Comparison of ENCODE assay signal across 20 cellular contexts in the genomic region with DNA sequence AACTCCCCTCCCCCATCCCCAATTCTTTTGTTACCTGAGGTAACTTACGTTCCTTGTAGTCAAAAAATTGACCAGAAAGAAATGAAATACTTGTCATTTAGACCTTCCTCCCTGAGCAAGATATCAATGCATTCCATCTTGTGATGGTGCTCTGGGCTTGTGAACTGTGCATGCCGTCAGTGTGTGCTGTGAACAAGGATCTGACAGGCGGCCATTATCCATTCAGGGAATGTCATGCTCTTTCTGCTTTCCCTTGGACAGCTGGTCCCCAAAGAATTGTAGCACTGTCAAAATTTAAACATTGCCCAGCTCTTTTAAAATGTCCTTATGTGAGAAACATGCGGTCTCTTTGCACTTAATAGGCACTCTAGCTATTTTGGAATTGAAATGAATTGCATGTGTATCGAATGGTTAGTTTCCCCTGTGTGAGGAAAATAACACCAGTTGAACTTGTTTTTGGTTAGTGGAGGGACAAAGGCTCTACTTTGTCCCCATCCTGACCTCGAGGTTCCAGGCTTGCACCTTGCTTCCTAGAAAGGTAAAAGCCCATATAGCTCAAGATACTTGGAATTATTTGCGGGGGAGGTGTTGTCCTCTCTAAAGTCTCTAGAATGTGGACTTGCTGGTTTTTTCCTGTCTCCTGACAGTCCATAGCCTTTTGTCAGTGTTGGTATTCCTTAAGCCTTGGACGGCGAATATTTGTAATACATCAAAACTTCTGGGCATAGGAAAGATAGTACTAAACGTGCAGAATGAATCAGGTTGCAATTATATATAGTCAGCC.
DNase-seq lines count a peak whose midpoint lies in the region; ATAC-seq and TF ChIP-seq lines count a peak whose summit lies in the region.
"Had no signal": no experiment of that assay in that cellular context is flagged by ENCODE, and none has a peak within 500 bp of the region (broad histone marks: within the 10 kb centered on the region; RNA-seq: fewer than 3 reads in every experiment).

No MANE protein-coding gene starts in this region.

- no peak overlapping the region for H3K9ac ChIP-seq in trophoblast cell (ENCODE audit: low read length)
- H3K9ac ChIP-seq: BLaER1 treated with 17β-estradiol and CSF1 and Interleukin-3, amounts not matched to agents 10 nM and 100 nM had no signal

- no CpG with 5 or more reads among the region's 10 CpGs for WGBS in trophoblast cell (ENCODE audit: extremely low coverage, insufficient coverage, insufficient read length)

- H3K23ac ChIP-seq in trophoblast cell (ENCODE audit: low read length) = no peak overlapping the region

- H3K9me3 Mint-ChIP-seq in mesothelial cell of epicardium = peaks cover 10% of the 10 kb centered on the region

- no peak overlapping the region for H2AK5ac ChIP-seq in trophoblast cell (ENCODE audit: low read length)

- peak overlapping the region; percentile 15 for H3K4me3 Mint-ChIP-seq in mesothelial cell of epicardium
- H3K4me3 Mint-ChIP-seq: CD8-positive, alpha-beta memory T cell had no signal

- ATAC-seq in GM21390 (IDR thresholded peaks at IDR 0.05; ENCODE audit: unreplicated experiment) = no peak
- ATAC-seq: Panc1 had no signal

- H4K91ac ChIP-seq in trophoblast cell (ENCODE audit: low read depth, low read length) = no peak overlapping the region

- peak overlapping the region; percentile 35 for H3K4me2 ChIP-seq in trophoblast cell (ENCODE audit: low read length)
- H3K4me2 ChIP-seq: BLaER1 treated with 17β-estradiol and CSF1 and Interleukin-3, amounts not matched to agents 10 nM and 100 nM had no signal

- no peak overlapping the region for H3K4me3 ChIP-seq in trophoblast cell (ENCODE audit: low read depth, low read length)
- H3K4me3 ChIP-seq: BLaER1 treated with 17β-estradiol and CSF1 and Interleukin-3, amounts not matched to agents 10 nM and 100 nM; HAP-1; SJSA1 had no signal

- H3K4me1 Mint-ChIP-seq in mesothelial cell of epicardium = peaks cover 24% of the 10 kb centered on the region
- H3K4me1 Mint-ChIP-seq: CD8-positive, alpha-beta memory T cell had no signal

- H3K36me3 Mint-ChIP-seq in mesothelial cell of epicardium = peaks cover 6% of the 10 kb centered on the region

- no peak overlapping the region for H3K18ac ChIP-seq in trophoblast cell (ENCODE audit: low read length)

- no peak overlapping the region for H2AFZ ChIP-seq in trophoblast cell (ENCODE audit: insufficient read depth, low read length, poor library complexity)

- peaks cover 2% of the 10 kb centered on the region for H3K9me3 ChIP-seq in trophoblast cell (ENCODE audit: insufficient read depth, low read depth, low read length)
- H3K9me3 ChIP-seq: HAP-1, SJSA1 had no signal

- no peak overlapping the region for H3K14ac ChIP-seq in trophoblast cell (ENCODE audit: low read length)

- H3K27ac Mint-ChIP-seq in mesothelial cell of epicardium = peak overlapping the region; percentile 80
- H3K27ac Mint-ChIP-seq: CD8-positive, alpha-beta memory T cell had no signal

- H2BK5ac ChIP-seq in trophoblast cell (ENCODE audit: low read depth, low read length, poor library complexity) = no peak overlapping the region

- no peaks in the 10 kb centered on the region for H3K27me3 Mint-ChIP-seq in mesothelial cell of epicardium (ENCODE audit: low read depth)

- no peak for TF ChIP-seq CTCF in mesothelial cell of epicardium (IDR thresholded peaks at IDR 0.05; ENCODE audit: unreplicated experiment)

- H3K4ac ChIP-seq in trophoblast cell (ENCODE audit: low read depth, low read length) = no peak overlapping the region

- no peak overlapping the region for H4K12ac ChIP-seq in trophoblast cell (ENCODE audit: low read depth, low read length)

- H3K36me3 ChIP-seq in trophoblast cell (ENCODE audit: control insufficient read depth in 1 of 2, insufficient read depth in 2 of 2, low read length in 2 of 2) = no peaks in the 10 kb centered on the region
- H3K36me3 ChIP-seq: BLaER1 treated with 17β-estradiol and CSF1 and Interleukin-3, amounts not matched to agents 10 nM and 100 nM; HAP-1; SJSA1 had no signal

- peak; percentile 7 for DNase-seq in Ammon's horn (ENCODE audit: low spot score)
- peak; percentile 14 for DNase-seq in SK-N-DZ (ENCODE audit: low spot score)
- DNase-seq in mesothelial cell of epicardium (ENCODE audit: low spot score in 2 of 2, unreplicated experiment in 2 of 2) = no peak
- DNase-seq in trophoblast cell = peak; percentile 76 to 95
- no peak for DNase-seq in NCI-H2227 (lab: John Stamatoyannopoulos, UW; ENCODE audit: unreplicated experiment)
- no peak for DNase-seq in NCI-H146 treated with DMSO at 0.1 percent for 48 hours (lab: John Stamatoyannopoulos, UW; ENCODE audit: unreplicated experiment)
- DNase-seq: CD8-positive, alpha-beta memory T cell; DMS53; EL; IMR-90; NCI-H1417; NCI-H187 treated with DMSO at 0.1 percent for 48 hours; NCI-H345; NCI-H524 treated with DMSO at 0.1 percent for 48 hours had no signal

- no peaks in the 10 kb centered on the region for H3K27me3 ChIP-seq in trophoblast cell (ENCODE audit: insufficient read depth, low read length)
- H3K27me3 ChIP-seq: BLaER1 treated with 17β-estradiol and CSF1 and Interleukin-3, amounts not matched to agents 10 nM and 100 nM; SJSA1 had no signal

- H3K79me2 ChIP-seq in trophoblast cell (ENCODE audit: control insufficient read depth, insufficient read depth, low read length, poor library complexity) = no peaks in the 10 kb centered on the region

- H3K79me1 ChIP-seq in trophoblast cell (ENCODE audit: low read length) = peaks cover 11% of the 10 kb centered on the region

- H2BK120ac ChIP-seq in trophoblast cell (ENCODE audit: insufficient read depth, low read length, poor library complexity) = peak overlapping the region; percentile 14

- H2BK12ac ChIP-seq in trophoblast cell (ENCODE audit: low read length) = no peak overlapping the region

- peak overlapping the region; percentile 74 for H3K27ac ChIP-seq in trophoblast cell (ENCODE audit: low read depth, low read length)
- H3K27ac ChIP-seq: BLaER1 treated with 17β-estradiol and CSF1 and Interleukin-3, amounts not matched to agents 10 nM and 100 nM; HL-60; SJSA1 had no signal

- no peak overlapping the region for H4K8ac ChIP-seq in trophoblast cell (ENCODE audit: low read depth, low read length)

- H3K4me1 ChIP-seq in trophoblast cell (ENCODE audit: control insufficient read depth in 1 of 2, insufficient read depth in 2 of 2, low read length in 2 of 2) = peaks cover 3 to 9% of the 10 kb centered on the region in 2 experiments
- H3K4me1 ChIP-seq: BLaER1 treated with 17β-estradiol and CSF1 and Interleukin-3, amounts not matched to agents 10 nM and 100 nM; HAP-1; SJSA1 had no signal

Comparison
In these comparisons a context has a peak if more than half of its experiments do, and no peak if none do; other contexts are left out.
1. DNase-seq: peak in Ammon's horn (single experiment), SK-N-DZ (single experiment) and trophoblast cell (2 of 2); none in mesothelial cell of epicardium (0 of 2), NCI-H2227 (single experiment) and NCI-H146 treated with DMSO at 0.1 percent for 48 hours (single experiment).